Comparison of ENCODE assay signal across 8 cellular contexts in genomic region chr7:131104611-131105293, GRCh38.
A peak's percentile ranks its signal among the peaks of the same experiment; 100 is the strongest.
DNase-seq lines count a peak whose midpoint lies in the region; ATAC-seq and TF ChIP-seq lines count a peak whose summit lies in the region.

No MANE protein-coding gene starts in this region.

- peak; percentile 58 for DNase-seq in GM23248
- no peak for DNase-seq in activated CD4-positive, alpha-beta memory T cell treated with anti-CD3 and anti-CD28 coated beads for 36 hours
- DNase-seq in MV-4-11 (lab: John Stamatoyannopoulos, UW), result no peak
- no peak for DNase-seq in NCI-H526 treated with DMSO at 0.1 percent for 48 hours (lab: John Stamatoyannopoulos, UW)

- peaks cover 49% of the 10 kb centered on the region for H3K36me3 Mint-ChIP-seq in activated CD4-positive, alpha-beta memory T cell treated with anti-CD3 and anti-CD28 coated beads for 36 hours

- CTCF ChIA-PET in activated CD4-positive, alpha-beta memory T cell treated with anti-CD3 and anti-CD28 coated beads for 36 hours (lab: Charles Lee), result interaction anchor here (1.0 to 1.3 kb wide), 5 partner anchors 16 to 84 kb away, joined by 3 to 4 read pairs (median 3); no protein-coding TSS in a partner anchor

- TF ChIP-seq CTCF in gastroesophageal sphincter (IDR thresholded peaks at IDR 0.05), result no peak

- no peaks in the 10 kb centered on the region for H3K9me3 Mint-ChIP-seq in activated CD4-positive, alpha-beta memory T cell treated with anti-CD3 and anti-CD28 coated beads for 36 hours

- peaks cover 32% of the 10 kb centered on the region for H4K20me1 ChIP-seq in GM23248 (ENCODE audit: insufficient read depth)

- H3K27me3 ChIP-seq in GM23248 (replicated peaks; ENCODE audit: insufficient read depth), result no peaks in the 10 kb centered on the region
- no peaks in the 10 kb centered on the region for H3K27me3 ChIP-seq in gastroesophageal sphincter

- H3K27ac ChIP-seq in GM23248 (peak overlapping the region; percentile 99), gastroesophageal sphincter (peak overlapping the region; percentile 40 to 99 (median 96)), skin epidermis (peak overlapping the region in 15 of 21 experiments; percentile 62 to 99 (median 75))

- peak overlapping the region; percentile 82 for H3K4me3 Mint-ChIP-seq in activated CD4-positive, alpha-beta memory T cell treated with anti-CD3 and anti-CD28 coated beads for 36 hours

- H3K9me2 ChIP-seq in GM23248 (ENCODE audit: insufficient read depth), result no peaks in the 10 kb centered on the region

- H3K36me3 ChIP-seq in GM23248 (ENCODE audit: low read depth) (peaks cover 17% of the 10 kb centered on the region; the same call in 1 of the 2 replicates), gastroesophageal sphincter (peaks cover 0 to 7% of the 10 kb centered on the region in 2 donors)

- H3K4me1 Mint-ChIP-seq in activated CD4-positive, alpha-beta memory T cell treated with anti-CD3 and anti-CD28 coated beads for 36 hours (ENCODE audit: low read depth), result peaks cover 55% of the 10 kb centered on the region

- POLR2A ChIA-PET in activated CD4-positive, alpha-beta memory T cell treated with anti-CD3 and anti-CD28 coated beads for 36 hours (lab: Charles Lee), result interaction anchor here (0.5 to 3.7 kb wide), 3 partner anchors 34 to 170 kb away, joined by 3 to 19 read pairs (median 3); no protein-coding TSS in a partner anchor

- WGBS in GM23248 (ENCODE audit: low coverage in 1 of 2, low lambda C conversion rate in 2 of 2, missing lambda C conversion rate in 2 of 2), 2 experiments, result 21 to 26% methylated on average over 12 of the region's 12 CpGs
- 42 to 52% methylated on average over 8 to 12 of the region's 12 CpGs for WGBS in gastroesophageal sphincter (ENCODE audit: low coverage in 1 of 2), 2 donors

- TF ChIP-seq EP300 in gastroesophageal sphincter (IDR thresholded peaks at IDR 0.05), result no peak

- no peak overlapping the region for H2AFZ ChIP-seq in GM23248

- H3K4me3 ChIP-seq in GM23248 (peak overlapping the region; percentile 75), gastroesophageal sphincter (peak overlapping the region; percentile 43 to 72), skin epidermis (peak overlapping the region in 6 of 7 experiments; percentile 43 to 81 (median 72))

- H3K4me2 ChIP-seq in GM23248 (ENCODE audit: unreplicated experiment), result peak overlapping the region; percentile 87

- intact Hi-C loops in activated CD4-positive, alpha-beta memory T cell treated with anti-CD3 and anti-CD28 coated beads for 36 hours (cut with micrococcal nuclease), result loop anchor here (5.0 kb wide), 2 partner anchors 198 to 207 kb away; no protein-coding TSS in a partner anchor

- peak overlapping the region; percentile 76 for H3K27ac Mint-ChIP-seq in activated CD4-positive, alpha-beta memory T cell treated with anti-CD3 and anti-CD28 coated beads for 36 hours

- in situ Hi-C loops in GM23248 (cut with MboI), result no loop called here

- ATAC-seq in gastroesophageal sphincter (no peak), GM19023 (IDR thresholded peaks at IDR 0.05; ENCODE audit: unreplicated experiment) (no peak)
- ATAC-seq in activated CD4-positive, CD25-positive, alpha-beta regulatory T cell treated with anti-CD3 and anti-CD28 coated beads, Interleukin-2, amount 50 U/mL, for 24 hours, result no peak

- H3K79me2 ChIP-seq in GM23248 (ENCODE audit: insufficient read depth), result peaks cover 93% of the 10 kb centered on the region

- H3K4me1 ChIP-seq in GM23248 (ENCODE audit: insufficient read depth) (peaks cover 37% of the 10 kb centered on the region), gastroesophageal sphincter (peaks cover 3 to 72% (median 27%) of the 10 kb centered on the region in 3 donors)

- H3K9ac ChIP-seq in GM23248, result peak overlapping the region; percentile 98

- no peak for TF ChIP-seq POLR2A in gastroesophageal sphincter (IDR thresholded peaks at IDR 0.05)

- H3K9me3 ChIP-seq in GM23248 (ENCODE audit: low read depth) (no peaks in the 10 kb centered on the region), gastroesophageal sphincter (no peaks in the 10 kb centered on the region)

- H3F3A ChIP-seq in GM23248 (ENCODE audit: insufficient read depth), result peaks cover 35% of the 10 kb centered on the region

- H3K27me3 Mint-ChIP-seq in activated CD4-positive, alpha-beta memory T cell treated with anti-CD3 and anti-CD28 coated beads for 36 hours, result no peaks in the 10 kb centered on the region
